20 cellular contexts compared by ENCODE assay signal in the genomic region with DNA sequence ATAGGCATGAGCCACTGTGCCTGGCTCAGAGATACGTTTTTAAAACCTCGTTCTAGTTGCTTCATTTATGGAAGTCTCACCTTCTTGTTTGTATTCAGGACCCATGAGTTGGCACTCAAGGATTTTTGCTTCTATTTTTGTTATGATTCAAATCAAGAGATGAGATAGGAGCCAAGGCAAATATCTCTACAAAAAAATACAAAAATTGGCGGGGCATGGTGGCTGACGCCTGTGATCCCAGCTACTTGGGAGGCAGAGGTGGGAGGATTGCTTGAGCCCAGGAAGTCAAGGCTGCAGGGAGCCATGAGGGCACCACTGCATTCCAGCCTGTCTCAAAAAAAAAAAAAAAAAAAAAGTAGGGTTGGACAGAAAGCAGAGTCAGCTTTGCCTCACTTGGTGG.
"Had no signal": no experiment of that assay in that cellular context is flagged by ENCODE, and none has a peak within 500 bp of the region (broad histone marks: within the 10 kb centered on the region; RNA-seq: fewer than 3 reads in every experiment).

No MANE protein-coding gene starts in this region.

- H3K4me3 ChIP-seq: lung, upper lobe of left lung had no signal

- H3K9me3 ChIP-seq: upper lobe of left lung had no signal

- ATAC-seq: left colon, T-cell had no signal

- H3K27me3 ChIP-seq: upper lobe of left lung had no signal

- DNase-seq: activated CD4-positive, alpha-beta T cell treated with anti-CD3 and anti-CD28 coated beads, Interleukin-2, amount 10 ng/mL, durations not matched to agents 24 days and 14 days; activated CD8-positive, alpha-beta memory T cell treated with anti-CD3 and anti-CD28 coated beads, Interleukin-2, amount 50 U/mL, for 4 hours; activated effector memory CD4-positive, alpha-beta T cell treated with anti-CD3 and anti-CD28 coated beads, Interleukin-2, amount 50 U/mL, for 16 hours; activated T-cell treated with anti-CD3 and anti-CD28 coated beads, Interleukin-2, amount 50 U/mL, for 48 hours; dermis blood vessel endothelial cell; effector memory CD4-positive, alpha-beta T cell; foreskin melanocyte; glutamatergic neuron; hypothalamus; islet precursor cell; left colon; posterior cingulate gyrus; retina; stimulated activated CD4-positive, alpha-beta T cell treated with anti-CD3 and anti-CD28 coated beads, Interleukin-2, amount 100 ng/mL, for 24 hours; stimulated activated naive CD4-positive, alpha-beta T cell treated with Interleukin-2 at 50 U/mL for 16 hours; substantia nigra; T-cell; T-helper 9 cell; upper lobe of left lung had no signal

- H3K36me3 ChIP-seq: upper lobe of left lung had no signal
